8 cellular contexts compared by ENCODE assay signal in genomic region chr13:21670006-21670882, GRCh38. TPM values are rescaled to one million over a fixed set of nuclear protein-coding genes. Genes with fewer than 3 reads are reported as not detected.
DNase-seq lines count a peak whose midpoint lies in the region; ATAC-seq and TF ChIP-seq lines count a peak whose summit lies in the region.

No MANE protein-coding gene starts in this region.

- H3K27ac ChIP-seq in HL-60 (replicated peaks) (no peak overlapping the region), right atrium auricular region (peak overlapping the region; percentile 77 to 84)

- TF ChIP-seq CTCF in HL-60 (IDR thresholded peaks at IDR 0.05; ENCODE audit: insufficient read depth, low read length) (no peak), right atrium auricular region (IDR thresholded peaks at IDR 0.05) (peak in 1 of 2 donors; percentile 22)

- ATAC-seq in GM19438 (IDR thresholded peaks at IDR 0.05; ENCODE audit: low read depth, unreplicated experiment), result peak; percentile 36
- no peak for ATAC-seq in GM21515 (IDR thresholded peaks at IDR 0.05; ENCODE audit: unreplicated experiment)

- DNase-seq in COLO668 (lab: John Stamatoyannopoulos, UW; ENCODE audit: unreplicated experiment), result peak; percentile 95
- DNase-seq in HL-60 (ENCODE audit: low read depth in 1 of 2, low spot score in 1 of 2), result peak in 1 of 2 experiments; percentile 22
- DNase-seq in SK-MEL-5 (ENCODE audit: low read depth, low spot score), result peak; percentile 21
- DNase-seq in activated naive CD8-positive, alpha-beta T cell treated with anti-CD3 and anti-CD28 coated beads, Interleukin-2, amount 50 U/mL, for 16 hours (ENCODE audit: low read depth, low spot score), result peak; percentile 30
- DNase-seq in right atrium auricular region (ENCODE audit: low spot score), result no peak
- DNase-seq in renal cortical epithelial cell (ENCODE audit: low read depth), result peak; percentile 22

- peaks cover 0 to 59% of the 10 kb centered on the region in 2 donors for H3K4me1 ChIP-seq in right atrium auricular region

- H3K36me3 ChIP-seq in right atrium auricular region, result no peaks in the 10 kb centered on the region

- H3K4me3 ChIP-seq in HL-60 (replicated peaks; ENCODE audit: insufficient read depth, low read length), result peak overlapping the region; percentile 41
- H3K4me3 ChIP-seq in right atrium auricular region, result peak overlapping the region; percentile 55 to 76

- H3K27me3 ChIP-seq in HL-60 (ENCODE audit: insufficient read depth, poor library complexity, severe bottlenecking) (peaks cover 64% of the 10 kb centered on the region), right atrium auricular region (no peaks in the 10 kb centered on the region)

- in situ Hi-C loops in SK-MEL-5 (cut with HindIII; ENCODE audit: low pct_unique_long_range_greater_than_20kb, low sequenced_read_pairs), result no loop called here

- no peaks in the 10 kb centered on the region for H3K9me3 ChIP-seq in right atrium auricular region

RNA-seq across cellular contexts. Expression of gene FGF9, which starts 0.6 kb away (rescaled TPM):
- total RNA-seq in SK-MEL-5 (2014; rRNA removed; shearing (Covaris generic)), result 0.03 TPM in 1 of 2 replicates, not detected in the other
- polyA plus RNA-seq in SK-MEL-5 (2015; cell fraction: cytosol; rRNA removed), result not detected in 2 replicates
- not detected in 2 replicates for polyA plus RNA-seq in SK-MEL-5 (2015; cell fraction: nucleus; rRNA removed)
- total RNA-seq in right atrium auricular region (1 to 10 TPM; 3.2 to 5.9 TPM), renal cortical epithelial cell (0.52 and 3.6 TPM in 2 replicates)
